ENCODE assay signal across 9 cellular contexts in genomic region chr4:6732441-6733357, GRCh38. TPM values are rescaled to one million over a fixed set of nuclear protein-coding genes. Genes with fewer than 3 reads are reported as not detected.
DNase-seq lines count a peak whose midpoint lies in the region; ATAC-seq and TF ChIP-seq lines count a peak whose summit lies in the region.
"Had no signal": no experiment of that assay in that cellular context is flagged by ENCODE, and none has a peak within 500 bp of the region (broad histone marks: within the 10 kb centered on the region; RNA-seq: fewer than 3 reads in every experiment).

No MANE protein-coding gene starts in this region.

- TF ChIP-seq POLR2A in esophagus squamous epithelium (IDR thresholded peaks at IDR 0.05) = no peak

- H3K4me2 ChIP-seq in BLaER1 = no peak overlapping the region
- peak overlapping the region; percentile 78 for H3K4me2 ChIP-seq in PC-9
- no peak overlapping the region for H3K4me2 ChIP-seq in neuronal stem cell (ENCODE audit: insufficient read depth, low read length, poor library complexity, severe bottlenecking)

- WGBS in esophagus squamous epithelium, 2 donors = 41 to 90% methylated on average over 2 to 9 of the region's 21 CpGs
- no CpG with 5 or more reads among the region's 21 CpGs for WGBS in neuronal stem cell (ENCODE audit: extremely low coverage in 2 of 2, insufficient read length in 2 of 2, insufficient replicate concordance in 1 of 2), 2 donors

- POLR2A ChIA-PET in PC-9 (lab: Charles Lee; ENCODE audit: unreplicated experiment) = interaction anchor here (0.6 to 1.6 kb wide), 7 partner anchors 14 to 1652 kb away, joined by 3 to 21 read pairs (median 5); no protein-coding TSS in a partner anchor

- H3K27me3 ChIP-seq in BLaER1 (no peaks in the 10 kb centered on the region), PC-9 (ENCODE audit: insufficient read depth, low read depth) (no peaks in the 10 kb centered on the region), esophagus squamous epithelium (no peaks in the 10 kb centered on the region), neuronal stem cell (ENCODE audit: control insufficient read depth in 3 of 3, insufficient read depth in 3 of 3, low read depth in 1 of 3, low read length in 3 of 3) (peaks cover 0 to 3% (median 0%) of the 10 kb centered on the region in 3 experiments)

- H2BK15ac ChIP-seq in neuronal stem cell (ENCODE audit: low read length) = no peak overlapping the region

- H3K4me3 ChIP-seq in BLaER1 (no peak overlapping the region), PC-9 (peak overlapping the region; percentile 44; the same call in 1 of the 2 replicates), esophagus squamous epithelium (no peak overlapping the region), neuronal stem cell (ENCODE audit: low read length in 2 of 2) (no peak overlapping the region)

- peak; percentile 84 to 89 for DNase-seq in PC-9
- DNase-seq in esophagus squamous epithelium (lab: John Stamatoyannopoulos, UW) = no peak
- no peak for DNase-seq in neuronal stem cell (ENCODE audit: low spot score)
- no peak for DNase-seq in SIG-M5 treated with dmso at 0.1 percent for 504 hours (lab: John Stamatoyannopoulos, UW; ENCODE audit: unreplicated experiment)
- no peak for DNase-seq in T-helper 9 cell
- no peak for DNase-seq in D341Med (ENCODE audit: low spot score)
- DNase-seq: NCI-H510A treated with DMSO at 0.1 percent for 48 hours had no signal

- no peak overlapping the region for H3K4ac ChIP-seq in neuronal stem cell (ENCODE audit: low read length)

- H3K27ac ChIP-seq in BLaER1 = peak overlapping the region; percentile 1; the same call in 1 of the 2 replicates
- H3K27ac ChIP-seq in PC-9 = peak overlapping the region; percentile 100
- peak overlapping the region; percentile 52 to 81 (median 74) for H3K27ac ChIP-seq in esophagus squamous epithelium
- H3K27ac ChIP-seq in neuronal stem cell (replicated peaks; ENCODE audit: low read length) = no peak overlapping the region

- H3K4me1 ChIP-seq in BLaER1 (peaks cover 31% of the 10 kb centered on the region), PC-9 (replicated peaks; ENCODE audit: insufficient read depth) (peaks cover 25% of the 10 kb centered on the region), esophagus squamous epithelium (peaks cover 11 to 16% (median 14%) of the 10 kb centered on the region in 3 donors), neuronal stem cell (ENCODE audit: control insufficient read depth in 2 of 2, insufficient read depth in 1 of 2, low read depth in 1 of 2, low read length in 2 of 2) (peaks cover 3 to 16% of the 10 kb centered on the region in 2 donors)

- peak overlapping the region; percentile 26 for H2BK120ac ChIP-seq in neuronal stem cell (ENCODE audit: low read depth, low read length)

- no peak overlapping the region for H3K18ac ChIP-seq in neuronal stem cell (ENCODE audit: low read length)

- H3K36me3 ChIP-seq in BLaER1 = no peaks in the 10 kb centered on the region
- H3K36me3 ChIP-seq in PC-9 (ENCODE audit: low read depth) = no peaks in the 10 kb centered on the region
- H3K36me3 ChIP-seq in esophagus squamous epithelium = no peaks in the 10 kb centered on the region
- no peaks in the 10 kb centered on the region for H3K36me3 ChIP-seq in neuronal stem cell (replicated peaks in 1 of 2; ENCODE audit: control insufficient read depth in 2 of 2, insufficient read depth in 2 of 2, low read length in 2 of 2)

- H3K79me1 ChIP-seq in neuronal stem cell (ENCODE audit: low read depth, low read length) = no peaks in the 10 kb centered on the region

- H3K9me3 ChIP-seq in BLaER1 (no peaks in the 10 kb centered on the region), PC-9 (ENCODE audit: insufficient read depth, low read depth) (no peaks in the 10 kb centered on the region), esophagus squamous epithelium (no peaks in the 10 kb centered on the region), neuronal stem cell (replicated peaks in 1 of 2; ENCODE audit: control insufficient read depth in 2 of 2, insufficient read depth in 1 of 2, low read depth in 1 of 2, low read length in 2 of 2) (no peaks in the 10 kb centered on the region)

- no peak for ATAC-seq in GM19023 (IDR thresholded peaks at IDR 0.05; ENCODE audit: unreplicated experiment)

- peak overlapping the region; percentile 15 for H2AK5ac ChIP-seq in neuronal stem cell (ENCODE audit: low read depth, low read length)

- BruUV-seq in PC-9 (replicated peaks; lab: Mats Ljungman, UMichigan) = TSS peak; percentile 97

- 0 out of 2 replicates have a peak, but pooled peaks cover 3% of the 10 kb centered on the region for H3K79me2 ChIP-seq in PC-9 (ENCODE audit: low read depth)

- H2AFZ ChIP-seq in PC-9 (no peak overlapping the region), neuronal stem cell (ENCODE audit: low read length) (peak overlapping the region; percentile 66)

- no peak overlapping the region for H4K8ac ChIP-seq in neuronal stem cell (ENCODE audit: low read depth, low read length)

- no peak overlapping the region for H3K14ac ChIP-seq in neuronal stem cell (ENCODE audit: low read length)

- H3K9ac ChIP-seq in BLaER1 = no peak overlapping the region
- H3K9ac ChIP-seq in neuronal stem cell (ENCODE audit: low read depth, low read length, poor library complexity) = no peak overlapping the region

- no peak for TF ChIP-seq CTCF in PC-9 (conservative IDR thresholded peaks at IDR 0.05)
- no peak for TF ChIP-seq CTCF in esophagus squamous epithelium (IDR thresholded peaks at IDR 0.05)

- H3K9me2 ChIP-seq in PC-9 (ENCODE audit: insufficient read depth) = no peaks in the 10 kb centered on the region

- H4K20me1 ChIP-seq in BLaER1 (no peaks in the 10 kb centered on the region), PC-9 (ENCODE audit: insufficient read depth) (no peaks in the 10 kb centered on the region)

- peak overlapping the region; percentile 40 for H3K23ac ChIP-seq in neuronal stem cell (ENCODE audit: low read depth, low read length, poor library complexity)

- no peak overlapping the region for H2BK12ac ChIP-seq in neuronal stem cell (ENCODE audit: low read length)

- no peak overlapping the region for H4K91ac ChIP-seq in neuronal stem cell (ENCODE audit: low read depth, low read length, poor library complexity)

- CTCF ChIA-PET in PC-9 (lab: Charles Lee) = no interaction called here

- H3F3A ChIP-seq in PC-9 (ENCODE audit: insufficient read depth, low read depth) = peaks cover 5% of the 10 kb centered on the region; the same call in 1 of the 2 replicates

- no peak overlapping the region for H2BK5ac ChIP-seq in neuronal stem cell (ENCODE audit: low read length)

- intact Hi-C loops in PC-9 (cut with micrococcal nuclease; ENCODE audit: unreplicated experiment) = loop anchor here (1.0 kb wide), 1 partner anchor 17 kb away; no protein-coding TSS in a partner anchor
- intact Hi-C loops in esophagus squamous epithelium (cut with DNase I) = no loop called here

RNA-seq across cellular contexts. Expression of gene BLOC1S4, which starts 16.7 kb away (rescaled TPM):
- total RNA-seq in PC-9 (2021) = 11.7 and 13.9 TPM in 2 replicates
- 10 to 100 TPM; 12.4 to 19.6 (median 14.3) TPM for total RNA-seq in esophagus squamous epithelium
- polyA plus RNA-seq in neuronal stem cell (2013, experiment 1 of 2) = 13.1 TPM
- 12.4 TPM for polyA plus RNA-seq in neuronal stem cell (2013, experiment 2 of 2)

RNA-seq across cellular contexts. Expression of gene MRFAP1L1, which starts 23.0 kb away (rescaled TPM):
- total RNA-seq in PC-9 (2021) (51.4 and 52.1 TPM in 2 replicates), esophagus squamous epithelium (10 to 100 TPM; 29.5 to 63.5 (median 48.2) TPM)
- 58.3 TPM for polyA plus RNA-seq in neuronal stem cell (2013, experiment 1 of 2)
- 58.9 TPM for polyA plus RNA-seq in neuronal stem cell (2013, experiment 2 of 2)

RNA-seq across cellular contexts. Expression of gene S100P, which starts 39.0 kb away (rescaled TPM):
- total RNA-seq in PC-9 (2021) (480 and 837 TPM in 2 replicates), esophagus squamous epithelium (10 to 100 TPM; 15.8 to 65.8 (median 51.8) TPM)
- 0.32 TPM for polyA plus RNA-seq in neuronal stem cell (2013, experiment 1 of 2)
- polyA plus RNA-seq in neuronal stem cell (2013, experiment 2 of 2) = not detected

RNA-seq across cellular contexts. Expression of gene KIAA0232, which starts 49.8 kb away (rescaled TPM):
- 21.5 and 24.7 TPM in 2 replicates for total RNA-seq in PC-9 (2021)
- total RNA-seq in esophagus squamous epithelium = 10 to 100 TPM; 19.4 to 46.8 (median 35.0) TPM
- polyA plus RNA-seq in neuronal stem cell (2013, experiment 1 of 2) = 19.1 TPM
- polyA plus RNA-seq in neuronal stem cell (2013, experiment 2 of 2) = 19.2 TPM

Comparison
In these comparisons a context has a peak if more than half of its experiments do, and no peak if none do; other contexts are left out.
1. DNase-seq: peak in PC-9 (2 of 2); none in esophagus squamous epithelium (single experiment), neuronal stem cell (single experiment), SIG-M5 treated with dmso at 0.1 percent for 504 hours (single experiment), T-helper 9 cell (single experiment) and D341Med (single experiment).